In genomic region chr6:162736933-162737332, GRCh38 we compare ENCODE assay signal across 16 cellular contexts. TPM values are rescaled to one million over a fixed set of nuclear protein-coding genes. Genes with fewer than 3 reads are reported as not detected.
A peak's percentile ranks its signal among the peaks of the same experiment; 100 is the strongest.
DNase-seq lines count a peak whose midpoint lies in the region; ATAC-seq and TF ChIP-seq lines count a peak whose summit lies in the region.
"Had no signal": no experiment of that assay in that cellular context is flagged by ENCODE, and none has a peak within 500 bp of the region (broad histone marks: within the 10 kb centered on the region; RNA-seq: fewer than 3 reads in every experiment).

No MANE protein-coding gene starts in this region.

- peak; percentile 36 for TF ChIP-seq CTCF in BE2C (IDR thresholded peaks at IDR 0.05; ENCODE audit: low read depth, low read length)
- peak in 5 of 7 experiments; percentile 17 to 48 (median 38) for TF ChIP-seq CTCF in body of pancreas (IDR thresholded peaks at IDR 0.05)
- peak; percentile 25 for TF ChIP-seq CTCF in lower lobe of right lung (IDR thresholded peaks at IDR 0.05)

- no peak for TF ChIP-seq POLR2A in body of pancreas (IDR thresholded peaks at IDR 0.05)

- intact Hi-C loops in body of pancreas (cut with DNase I) = no loop called here
- intact Hi-C loops in lower lobe of right lung (cut with DNase I) = no loop called here

- H3K9me3 Mint-ChIP-seq in stimulated activated memory B cell treated with anti-CD40 and anti-IgM and Interleukin-4, amounts not matched to agents 10 μg/mL and 1 μg/mL and 100 μg/mL, for 72 hours = no peaks in the 10 kb centered on the region
- H3K9me3 Mint-ChIP-seq: activated B cell treated with CpG ODN at 0.5 μM for 24 hours, memory B cell had no signal

- no peak overlapping the region for H3K27ac ChIP-seq in body of pancreas
- no peak overlapping the region for H3K27ac ChIP-seq in lower lobe of right lung

- H3K27me3 ChIP-seq in BE2C = no peaks in the 10 kb centered on the region
- H3K27me3 ChIP-seq in body of pancreas = no peaks in the 10 kb centered on the region
- H3K27me3 ChIP-seq in lower lobe of right lung (ENCODE audit: low read depth) = no peaks in the 10 kb centered on the region

- no peaks in the 10 kb centered on the region for H3K9me3 ChIP-seq in BE2C
- no peaks in the 10 kb centered on the region for H3K9me3 ChIP-seq in body of pancreas
- H3K9me3 ChIP-seq in lower lobe of right lung = no peaks in the 10 kb centered on the region

- no peak for ATAC-seq in body of pancreas
- no peak for ATAC-seq in lower lobe of right lung
- ATAC-seq in HG02973 (IDR thresholded peaks at IDR 0.05; ENCODE audit: unreplicated experiment) = no peak
- ATAC-seq in stimulated activated memory B cell treated with anti-CD40 and anti-IgM and Interleukin-4, amounts not matched to agents 10 μg/mL and 1 μg/mL and 100 μg/mL, for 72 hours = no peak
- ATAC-seq: natural killer cell treated with Interleukin-12 subunit alpha and Interleukin-12 subunit beta and Interleukin-15 and Interleukin-18, amount 100 ng/mL, for 72 hours had no signal

- no peak overlapping the region for H3K4me3 ChIP-seq in BE2C (ENCODE audit: low read depth, low read length)
- H3K4me3 ChIP-seq in body of pancreas = no peak overlapping the region
- H3K4me3 ChIP-seq in lower lobe of right lung = no peak overlapping the region

- no peak overlapping the region for H3K27ac Mint-ChIP-seq in stimulated activated memory B cell treated with anti-CD40 and anti-IgM and Interleukin-4, amounts not matched to agents 10 μg/mL and 1 μg/mL and 100 μg/mL, for 72 hours
- H3K27ac Mint-ChIP-seq: activated B cell treated with CpG ODN at 0.5 μM for 24 hours; memory B cell; natural killer cell treated with Interleukin-12 subunit alpha and Interleukin-12 subunit beta and Interleukin-15 and Interleukin-18, amount 100 ng/mL, for 72 hours had no signal

- DNase-seq in BE2C (no peak), NCI-H1105 (lab: John Stamatoyannopoulos, UW) (peak; percentile 14), body of pancreas (peak in 2 of 4 donors; percentile 9 to 14), lower lobe of right lung (no peak), NCI-H1694 treated with DMSO at 0.1 percent for 48 hours (lab: John Stamatoyannopoulos, UW) (no peak)
- DNase-seq: activated B cell treated with CpG ODN at 0.5 μM for 24 hours; activated effector memory CD4-positive, alpha-beta T cell treated with Interleukin-2 at 50 U/mL for 16 hours; foreskin fibroblast; HCEC 1CT; NCI-H1930; NCI-H526 treated with DMSO at 0.1 percent for 48 hours had no signal

- peaks cover 10% of the 10 kb centered on the region for H3K27me3 Mint-ChIP-seq in stimulated activated memory B cell treated with anti-CD40 and anti-IgM and Interleukin-4, amounts not matched to agents 10 μg/mL and 1 μg/mL and 100 μg/mL, for 72 hours
- H3K27me3 Mint-ChIP-seq: memory B cell had no signal

- 12 to 17% methylated on average over 1 of the region's 1 CpG for WGBS in body of pancreas, 2 donors

- no peaks in the 10 kb centered on the region for H3K36me3 Mint-ChIP-seq in stimulated activated memory B cell treated with anti-CD40 and anti-IgM and Interleukin-4, amounts not matched to agents 10 μg/mL and 1 μg/mL and 100 μg/mL, for 72 hours
- H3K36me3 Mint-ChIP-seq: memory B cell; natural killer cell treated with Interleukin-12 subunit alpha and Interleukin-12 subunit beta and Interleukin-15 and Interleukin-18, amount 100 ng/mL, for 72 hours had no signal

- H3K4me3 Mint-ChIP-seq in stimulated activated memory B cell treated with anti-CD40 and anti-IgM and Interleukin-4, amounts not matched to agents 10 μg/mL and 1 μg/mL and 100 μg/mL, for 72 hours = no peak overlapping the region
- H3K4me3 Mint-ChIP-seq: activated B cell treated with CpG ODN at 0.5 μM for 24 hours; memory B cell; natural killer cell treated with Interleukin-12 subunit alpha and Interleukin-12 subunit beta and Interleukin-15 and Interleukin-18, amount 100 ng/mL, for 72 hours had no signal

- peaks cover 6% of the 10 kb centered on the region for H3K4me1 Mint-ChIP-seq in stimulated activated memory B cell treated with anti-CD40 and anti-IgM and Interleukin-4, amounts not matched to agents 10 μg/mL and 1 μg/mL and 100 μg/mL, for 72 hours
- H3K4me1 Mint-ChIP-seq: activated B cell treated with CpG ODN at 0.5 μM for 24 hours, memory B cell had no signal

- peaks cover 5% of the 10 kb centered on the region for H3K4me1 ChIP-seq in BE2C
- H3K4me1 ChIP-seq in body of pancreas = no peaks in the 10 kb centered on the region
- H3K4me1 ChIP-seq in lower lobe of right lung = no peaks in the 10 kb centered on the region

- no peaks in the 10 kb centered on the region for H3K36me3 ChIP-seq in BE2C
- H3K36me3 ChIP-seq in body of pancreas (replicated peaks in 1 of 2; ENCODE audit: insufficient read depth in 1 of 2, low read depth in 2 of 2) = no peaks in the 10 kb centered on the region
- no peaks in the 10 kb centered on the region for H3K36me3 ChIP-seq in lower lobe of right lung

RNA-seq across cellular contexts. Expression of gene PACRG, which starts 9.2 kb away (rescaled TPM):
- polyA plus RNA-seq in BE2C (2012; ENCODE audit: insufficient read depth, insufficient read length, low read depth) = not detected
- total RNA-seq in body of pancreas (10 to 100 TPM in 1 of 2 donors, 1 to 10 TPM in 1; 7.8 to 10.9 TPM), lower lobe of right lung (5.5 TPM)
- total RNA-seq: activated B cell treated with CpG ODN at 0.5 μM for 24 hours; HT1080; natural killer cell treated with Interleukin-12 subunit alpha and Interleukin-12 subunit beta and Interleukin-15 and Interleukin-18, amount 100 ng/mL, for 72 hours had no signal

RNA-seq across cellular contexts. Expression of gene PRKN, which starts 9.4 kb away (rescaled TPM):
- polyA plus RNA-seq in BE2C (2012; ENCODE audit: insufficient read depth, insufficient read length, low read depth) = 2.5 TPM
- total RNA-seq in body of pancreas = 1 to 10 TPM; 6.7 to 8.2 TPM
- 6.1 TPM for total RNA-seq in lower lobe of right lung
- total RNA-seq: HT1080; natural killer cell treated with Interleukin-12 subunit alpha and Interleukin-12 subunit beta and Interleukin-15 and Interleukin-18, amount 100 ng/mL, for 72 hours had no signal
